In genomic region chr19:10717054-10717355, GRCh38 we compare ENCODE assay signal across 8 cellular contexts. TPM values are rescaled to one million over a fixed set of nuclear protein-coding genes. Genes with fewer than 3 reads are reported as not detected.
DNase-seq lines count a peak whose midpoint lies in the region; ATAC-seq and TF ChIP-seq lines count a peak whose summit lies in the region.

No MANE protein-coding gene starts in this region.

- DNase-seq in GM12864 (ENCODE audit: low read depth) (no peak), fibroblast of lung (ENCODE audit: low read depth in 2 of 2) (no peak), sigmoid colon (no peak), GM03348 (ENCODE audit: low spot score) (no peak), OCI-M2 (lab: John Stamatoyannopoulos, UW; ENCODE audit: unreplicated experiment) (no peak)
- DNase-seq in stimulated activated naive CD4-positive, alpha-beta T cell (lab: John Stamatoyannopoulos, UW): no peak

- H2AFZ ChIP-seq in SU-DHL-6 (ENCODE audit: low read depth, low read length, severe bottlenecking): peak overlapping the region; percentile 66
- peak overlapping the region; percentile 75 for H2AFZ ChIP-seq in fibroblast of lung (ENCODE audit: low read length)

- no peak overlapping the region for H3K9ac ChIP-seq in SU-DHL-6 (ENCODE audit: low read length)
- H3K9ac ChIP-seq in fibroblast of lung (ENCODE audit: insufficient read depth, low read length): no peak overlapping the region

- intact Hi-C loops in sigmoid colon (cut with DNase I): loop anchor here (1.0 to 10.0 kb wide), 2 partner anchors 118 to 147 kb away; partner anchors contain the start of gene TMED1

- H3K79me2 ChIP-seq in SU-DHL-6 (ENCODE audit: insufficient read depth, low read length): peaks cover 40% of the 10 kb centered on the region
- peaks cover 40% of the 10 kb centered on the region for H3K79me2 ChIP-seq in fibroblast of lung (ENCODE audit: control insufficient read depth, insufficient read depth, low read length)

- 0 out of 2 replicates have a peak, but pooled peaks cover 4% of the 10 kb centered on the region for H3F3A ChIP-seq in SU-DHL-6 (ENCODE audit: insufficient read depth)

- WGBS in sigmoid colon, 2 donors: 15 to 26% methylated on average over 12 of the region's 12 CpGs

- H3K4me1 ChIP-seq in fibroblast of lung (ENCODE audit: control insufficient read depth, extremely low read depth, insufficient read depth, low read length) (peaks cover 9% of the 10 kb centered on the region), sigmoid colon (peaks cover 0 to 38% (median 37%) of the 10 kb centered on the region in 4 donors)

- H3K27ac ChIP-seq in SU-DHL-6 (ENCODE audit: low read depth, low read length): no peak overlapping the region
- no peak overlapping the region for H3K27ac ChIP-seq in fibroblast of lung (ENCODE audit: insufficient read depth, low read length)
- H3K27ac ChIP-seq in sigmoid colon: peak overlapping the region; percentile 58 to 70 (median 62)

- H4K20me1 ChIP-seq in SU-DHL-6 (ENCODE audit: low read depth, low read length) (peaks cover 10% of the 10 kb centered on the region; the same call in 1 of the 2 replicates), fibroblast of lung (ENCODE audit: control insufficient read depth, extremely low read depth, insufficient read depth, low read length) (no peaks in the 10 kb centered on the region)

- H3K9me3 ChIP-seq in SU-DHL-6 (ENCODE audit: insufficient read depth, low read length): no peaks in the 10 kb centered on the region
- no peaks in the 10 kb centered on the region for H3K9me3 ChIP-seq in fibroblast of lung (ENCODE audit: control insufficient read depth, insufficient read depth, low read depth, low read length)
- no peaks in the 10 kb centered on the region for H3K9me3 ChIP-seq in sigmoid colon

- TF ChIP-seq CTCF in GM12864 (IDR thresholded peaks at IDR 0.05; ENCODE audit: low read depth, low read length, missing control alignments): no peak
- no peak for TF ChIP-seq CTCF in SU-DHL-6 (IDR thresholded peaks at IDR 0.05; ENCODE audit: insufficient read depth, low read length, poor library complexity, severe bottlenecking)
- no peak for TF ChIP-seq CTCF in fibroblast of lung (conservative IDR thresholded peaks at IDR 0.05 in 1 of 2, IDR thresholded peaks at IDR 0.05 in 1 of 2; ENCODE audit: low read depth in 1 of 2, low read length in 2 of 2)
- no peak for TF ChIP-seq CTCF in sigmoid colon (IDR thresholded peaks at IDR 0.05)

- peak overlapping the region; percentile 37 for H3K4me3 ChIP-seq in GM12864 (ENCODE audit: low read depth, low read length)
- H3K4me3 ChIP-seq in SU-DHL-6 (ENCODE audit: insufficient read depth, low read length, poor library complexity, severe bottlenecking): no peak overlapping the region
- peak overlapping the region in 2 of 4 experiments; percentile 33 to 40 for H3K4me3 ChIP-seq in fibroblast of lung (replicated peaks in 1 of 4; ENCODE audit: control extremely low read depth in 1 of 4, insufficient read depth in 1 of 4, low read depth in 3 of 4, low read length in 4 of 4)
- peak overlapping the region in 3 of 4 donors; percentile 11 to 23 (median 20) for H3K4me3 ChIP-seq in sigmoid colon

- no peaks in the 10 kb centered on the region for H3K36me3 ChIP-seq in SU-DHL-6 (ENCODE audit: low read length)
- H3K36me3 ChIP-seq in fibroblast of lung (ENCODE audit: control insufficient read depth, insufficient read depth, low read length): peaks cover 5% of the 10 kb centered on the region
- H3K36me3 ChIP-seq in sigmoid colon: peaks cover 5 to 17% (median 8%) of the 10 kb centered on the region in 4 donors

- peak overlapping the region; percentile 42 for H3K4me2 ChIP-seq in SU-DHL-6 (ENCODE audit: low read depth, low read length, poor library complexity, severe bottlenecking)
- peak overlapping the region; percentile 55 for H3K4me2 ChIP-seq in fibroblast of lung (ENCODE audit: extremely low read depth, insufficient read depth, low read length)

- ATAC-seq in HG02763 (IDR thresholded peaks at IDR 0.05; ENCODE audit: unreplicated experiment): no peak

- H3K9me2 ChIP-seq in SU-DHL-6 (replicated peaks; ENCODE audit: insufficient read depth, low read length): no peaks in the 10 kb centered on the region

- no peak for TF ChIP-seq POLR2A in sigmoid colon (IDR thresholded peaks at IDR 0.05)

- no peaks in the 10 kb centered on the region for H3K27me3 ChIP-seq in SU-DHL-6 (ENCODE audit: low read length)
- no peaks in the 10 kb centered on the region for H3K27me3 ChIP-seq in fibroblast of lung (ENCODE audit: control insufficient read depth, insufficient read depth, low read length)
- no peaks in the 10 kb centered on the region for H3K27me3 ChIP-seq in sigmoid colon

- TF ChIP-seq EP300 in sigmoid colon (IDR thresholded peaks at IDR 0.05): no peak

RNA-seq across cellular contexts. Expression of gene DNM2, which starts 0.9 kb away (rescaled TPM):
- total RNA-seq in fibroblast of lung: 52.9 and 76.8 TPM in 2 replicates
- 42.6 and 48.6 TPM in 2 replicates for polyA plus RNA-seq in fibroblast of lung
- 63.1 and 73.7 TPM in 2 replicates for polyA plus RNA-seq in fibroblast of lung (2012)
- polyA minus RNA-seq in fibroblast of lung (ENCODE audit: low replicate concordance): 152 and 202 TPM in 2 replicates
- 10 to 100 TPM; 53.2 to 96.7 (median 64.1) TPM for total RNA-seq in sigmoid colon
- polyA plus RNA-seq in sigmoid colon: 100 to 1,000 TPM; 152 to 326 (median 222) TPM

RNA-seq across cellular contexts. Expression of gene QTRT1, which starts 15.8 kb away (rescaled TPM):
- total RNA-seq in fibroblast of lung: 27.7 and 29.1 TPM in 2 replicates
- polyA plus RNA-seq in fibroblast of lung: 21.1 and 22.6 TPM in 2 replicates
- 33.6 and 39.4 TPM in 2 replicates for polyA plus RNA-seq in fibroblast of lung (2012)
- 2.8 and 18.1 TPM in 2 replicates for polyA minus RNA-seq in fibroblast of lung (ENCODE audit: low replicate concordance)
- 10 to 100 TPM; 21.7 to 34.2 (median 29.7) TPM for total RNA-seq in sigmoid colon
- polyA plus RNA-seq in sigmoid colon: 10 to 100 TPM; 64.9 to 93.6 (median 69.8) TPM

Comparison
In these comparisons a context has a peak if more than half of its experiments do, and no peak if none do; other contexts are left out.
1. H3K27ac ChIP-seq: peak in sigmoid colon (4 of 4); none in SU-DHL-6 (single experiment) and fibroblast of lung (single experiment).